18 cellular contexts compared by ENCODE assay signal in the genomic region with DNA sequence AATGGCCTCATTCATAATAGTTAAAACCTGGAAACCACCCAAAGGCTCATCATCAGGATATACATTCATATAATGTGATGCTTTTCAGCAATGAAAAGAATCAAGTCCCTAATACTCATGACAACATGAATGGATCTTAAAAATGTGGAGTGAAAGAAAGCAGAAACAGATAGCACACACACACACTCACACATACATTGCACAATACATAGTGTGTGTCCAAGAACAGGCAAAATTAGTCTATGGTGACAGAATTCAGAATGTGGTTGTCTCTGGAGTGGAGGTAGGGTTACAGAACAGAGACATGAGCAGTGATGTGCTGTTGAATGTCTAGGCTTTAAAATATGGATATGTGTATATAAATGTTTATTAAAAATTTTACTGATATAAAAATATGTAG.
DNase-seq lines count a peak whose midpoint lies in the region; ATAC-seq, FAIRE-seq and TF ChIP-seq lines count a peak whose summit lies in the region.
"Had no signal": no experiment of that assay in that cellular context is flagged by ENCODE, and none has a peak within 500 bp of the region (broad histone marks: within the 10 kb centered on the region; RNA-seq: fewer than 3 reads in every experiment).

No MANE protein-coding gene starts in this region.

- POLR2A ChIA-PET in HepG2 (lab: Yijun Ruan, JAX) = no interaction called here

- intact Hi-C loops in HepG2 (cut with micrococcal nuclease; ENCODE audit: unreplicated experiment) = no loop called here
- intact Hi-C loops in right lobe of liver (cut with DNase I) = no loop called here
- intact Hi-C loops in lower lobe of right lung (cut with DNase I) = no loop called here

- H2AFZ ChIP-seq in HepG2 (ENCODE audit: low read length) = no peak overlapping the region

- ATAC-seq in HepG2 (no peak), right lobe of liver (no peak), lower lobe of right lung (no peak)
- ATAC-seq: GM12878 had no signal

- DNase-seq in NCI-H1105 treated with DMSO at 0.1 percent for 48 hours (lab: John Stamatoyannopoulos, UW) (peak; percentile 12), NCI-H1105 (lab: John Stamatoyannopoulos, UW) (no peak), HepG2 (ENCODE audit: low spot score) (no peak), right lobe of liver (no peak), lower lobe of right lung (no peak), nucleus accumbens (lab: John Stamatoyannopoulos, UW) (no peak)
- DNase-seq: 8988T; CD4-positive, alpha-beta memory T cell; DMS153; DND-41; EL; H9 had no signal

- no peak overlapping the region for H3K4me2 ChIP-seq in HepG2 (ENCODE audit: low read depth, low read length)
- H3K4me2 ChIP-seq: BLaER1 had no signal

- TF ChIP-seq EP300 in HepG2 (IDR thresholded peaks at IDR 0.05; ENCODE audit: low read depth in 2 of 2, low read length in 2 of 2) (no peak), HepG2 (CRISPR knock-in tag; IDR thresholded peaks at IDR 0.05; ENCODE audit: borderline replicate concordance) (no peak)

- no peak for TF ChIP-seq POLR2A in HepG2 (IDR thresholded peaks at IDR 0.05; ENCODE audit: insufficient read depth in 1 of 2, low read depth in 2 of 2, low read length in 2 of 2)
- no peak for TF ChIP-seq POLR2A in right lobe of liver (IDR thresholded peaks at IDR 0.05)

- H3K36me3 ChIP-seq in HepG2 (replicated peaks in 1 of 2; ENCODE audit: control insufficient read depth in 1 of 2, insufficient read depth in 2 of 2, low read length in 2 of 2) (no peaks in the 10 kb centered on the region), right lobe of liver (no peaks in the 10 kb centered on the region), lower lobe of right lung (no peaks in the 10 kb centered on the region)
- H3K36me3 ChIP-seq: BLaER1 had no signal

- TF ChIP-seq RAD21 in HepG2 (CRISPR knock-in tag; IDR thresholded peaks at IDR 0.05) = no peak

- no peaks in the 10 kb centered on the region for H3K9me3 ChIP-seq in HepG2 (ENCODE audit: low read length)
- H3K9me3 ChIP-seq in right lobe of liver = no peaks in the 10 kb centered on the region
- H3K9me3 ChIP-seq in lower lobe of right lung = no peaks in the 10 kb centered on the region
- H3K9me3 ChIP-seq: BLaER1 had no signal

- TF ChIP-seq CTCF in HepG2 (CRISPR knock-in tag; IDR thresholded peaks at IDR 0.05) (no peak), right lobe of liver (IDR thresholded peaks at IDR 0.05) (no peak), VCaP (conservative IDR thresholded peaks at IDR 0.05) (no peak), lower lobe of right lung (IDR thresholded peaks at IDR 0.05) (no peak)

- H3K4me3 ChIP-seq in HepG2 (replicated peaks in 1 of 3; ENCODE audit: insufficient read depth in 1 of 3, low read depth in 2 of 3, low read length in 3 of 3) = no peak overlapping the region
- no peak overlapping the region for H3K4me3 ChIP-seq in right lobe of liver
- no peak overlapping the region for H3K4me3 ChIP-seq in lower lobe of right lung
- H3K4me3 ChIP-seq: BLaER1, GM12878 had no signal

- no peak overlapping the region for H3K9ac ChIP-seq in HepG2 (ENCODE audit: insufficient read depth, low read depth, low read length)
- H3K9ac ChIP-seq: BLaER1 had no signal

- H4K20me1 ChIP-seq in HepG2 (ENCODE audit: insufficient read depth, low read length) = no peaks in the 10 kb centered on the region
- H4K20me1 ChIP-seq: BLaER1 had no signal

- BruUV-seq in HepG2 (replicated peaks; lab: Mats Ljungman, UMichigan) = no TSS peak

- in situ Hi-C loops in HepG2 (cut with HindIII; ENCODE audit: extremely low pct_ligation_motif_present, low pct_unique_long_range_greater_than_20kb) = no loop called here

- no peaks in the 10 kb centered on the region for H3K4me1 ChIP-seq in HepG2 (ENCODE audit: insufficient read depth, low read length)
- no peaks in the 10 kb centered on the region for H3K4me1 ChIP-seq in right lobe of liver
- H3K4me1 ChIP-seq in lower lobe of right lung = no peaks in the 10 kb centered on the region
- H3K4me1 ChIP-seq: BLaER1 had no signal

- CTCF ChIA-PET in HepG2 (lab: Yijun Ruan, JAX; ENCODE audit: low intra/inter-chr PET ratio, low total read pairs) = no interaction called here

- H3K27ac ChIP-seq in HepG2 (ENCODE audit: extremely low read length, insufficient read depth, low read length) = no peak overlapping the region
- H3K27ac ChIP-seq in right lobe of liver = no peak overlapping the region
- peak overlapping the region; percentile 44 for H3K27ac ChIP-seq in VCaP
- no peak overlapping the region for H3K27ac ChIP-seq in lower lobe of right lung
- H3K27ac ChIP-seq: BLaER1 had no signal

- H3K27me3 ChIP-seq in HepG2 (ENCODE audit: control insufficient read depth in 1 of 2, insufficient read depth in 2 of 2, low read length in 2 of 2) (no peaks in the 10 kb centered on the region), right lobe of liver (no peaks in the 10 kb centered on the region), lower lobe of right lung (ENCODE audit: low read depth) (no peaks in the 10 kb centered on the region)
- H3K27me3 ChIP-seq: BLaER1 had no signal

- H3K79me2 ChIP-seq in HepG2 (ENCODE audit: insufficient read depth, low read length) = no peaks in the 10 kb centered on the region

- no peak for FAIRE-seq in HepG2 (lab: Jason Lieb, UNC)
- FAIRE-seq: GM12878, GM19239, H1, HTR-8/SVneo had no signal

TF ChIP-seq in HepG2, 621 proteins besides CTCF, POLR2A, EP300 and RAD21:
- TF ChIP-seq CEBPB (IDR thresholded peaks at IDR 0.05; ENCODE audit: borderline replicate concordance, low read depth, low read length) (peak; percentile 72; the same call in 1 of the 2 replicates), MZF1 (CRISPR knock-in tag; IDR thresholded peaks at IDR 0.05; ENCODE audit: borderline replicate concordance) (no peak)
